ENCODE assay signal across 1 cellular context in the genomic region with DNA sequence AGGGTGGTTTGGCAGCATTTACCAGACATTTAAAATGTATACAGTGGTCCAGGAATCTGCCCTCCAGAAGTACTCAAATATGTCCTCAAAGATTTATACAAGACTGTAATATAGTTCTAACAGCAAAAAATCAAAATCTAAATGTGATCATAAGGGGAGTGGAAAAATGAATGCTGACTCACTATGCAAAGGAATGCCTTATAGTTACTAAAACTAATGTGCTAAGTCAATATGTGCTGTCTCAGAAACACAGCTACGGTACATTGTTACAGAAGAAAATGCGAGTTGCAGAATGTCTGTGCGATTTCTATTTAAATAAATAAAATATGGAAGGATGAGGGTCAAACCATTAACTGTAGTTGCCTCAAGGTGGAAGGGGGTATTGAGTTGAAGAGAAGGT.
TF ChIP-seq lines count a peak whose summit lies in the region.

No MANE protein-coding gene starts in this region.

TF ChIP-seq in GM23338, 12 proteins besides CTCF, POLR2A, EP300 and RAD21:
- TF ChIP-seq, protein P1, sequence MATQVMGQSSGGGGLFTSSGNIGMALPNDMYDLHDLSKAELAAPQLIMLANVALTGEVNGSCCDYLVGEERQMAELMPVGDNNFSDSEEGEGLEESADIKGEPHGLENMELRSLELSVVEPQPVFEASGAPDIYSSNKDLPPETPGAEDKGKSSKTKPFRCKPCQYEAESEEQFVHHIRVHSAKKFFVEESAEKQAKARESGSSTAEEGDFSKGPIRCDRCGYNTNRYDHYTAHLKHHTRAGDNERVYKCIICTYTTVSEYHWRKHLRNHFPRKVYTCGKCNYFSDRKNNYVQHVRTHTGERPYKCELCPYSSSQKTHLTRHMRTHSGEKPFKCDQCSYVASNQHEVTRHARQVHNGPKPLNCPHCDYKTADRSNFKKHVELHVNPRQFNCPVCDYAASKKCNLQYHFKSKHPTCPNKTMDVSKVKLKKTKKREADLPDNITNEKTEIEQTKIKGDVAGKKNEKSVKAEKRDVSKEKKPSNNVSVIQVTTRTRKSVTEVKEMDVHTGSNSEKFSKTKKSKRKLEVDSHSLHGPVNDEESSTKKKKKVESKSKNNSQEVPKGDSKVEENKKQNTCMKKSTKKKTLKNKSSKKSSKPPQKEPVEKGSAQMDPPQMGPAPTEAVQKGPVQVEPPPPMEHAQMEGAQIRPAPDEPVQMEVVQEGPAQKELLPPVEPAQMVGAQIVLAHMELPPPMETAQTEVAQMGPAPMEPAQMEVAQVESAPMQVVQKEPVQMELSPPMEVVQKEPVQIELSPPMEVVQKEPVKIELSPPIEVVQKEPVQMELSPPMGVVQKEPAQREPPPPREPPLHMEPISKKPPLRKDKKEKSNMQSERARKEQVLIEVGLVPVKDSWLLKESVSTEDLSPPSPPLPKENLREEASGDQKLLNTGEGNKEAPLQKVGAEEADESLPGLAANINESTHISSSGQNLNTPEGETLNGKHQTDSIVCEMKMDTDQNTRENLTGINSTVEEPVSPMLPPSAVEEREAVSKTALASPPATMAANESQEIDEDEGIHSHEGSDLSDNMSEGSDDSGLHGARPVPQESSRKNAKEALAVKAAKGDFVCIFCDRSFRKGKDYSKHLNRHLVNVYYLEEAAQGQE (IDR thresholded peaks at IDR 0.05; ENCODE audit: unreplicated experiment): no peak
TF ChIP-seq in GM23338: peak in this region for 0.
